9 cellular contexts compared by ENCODE assay signal in genomic region chr2:113818382-113818951, GRCh38.
DNase-seq lines count a peak whose midpoint lies in the region; ATAC-seq and TF ChIP-seq lines count a peak whose summit lies in the region.
"Had no signal": no experiment of that assay in that cellular context is flagged by ENCODE, and none has a peak within 500 bp of the region (broad histone marks: within the 10 kb centered on the region; RNA-seq: fewer than 3 reads in every experiment).

No MANE protein-coding gene starts in this region.

- POLR2A ChIA-PET in CD8-positive, alpha-beta T cell (lab: Charles Lee): interaction anchor here (0.5 to 1.0 kb wide), 2 partner anchors 11 to 45 kb away, joined by 3 to 4 read pairs; no protein-coding TSS in a partner anchor

- ATAC-seq in CD8-positive, alpha-beta T cell: no peak

- no peaks in the 10 kb centered on the region for H3K36me3 Mint-ChIP-seq in progenitor cell of endocrine pancreas (ENCODE audit: insufficient read depth)
- H3K36me3 Mint-ChIP-seq in CD8-positive, alpha-beta T cell: no peaks in the 10 kb centered on the region

- DNase-seq in ELR (ENCODE audit: low read depth) (peak; percentile 100), SJCRH30 (peak; percentile 61 to 62), foreskin melanocyte (peak; percentile 66), progenitor cell of endocrine pancreas (ENCODE audit: low spot score, unreplicated experiment) (no peak), MV-4-11 (lab: John Stamatoyannopoulos, UW) (no peak), cerebellum (ENCODE audit: low spot score) (no peak)
- DNase-seq in CD8-positive, alpha-beta T cell: no peak
- no peak for DNase-seq in central memory CD4-positive, alpha-beta T cell

- peaks cover 9% of the 10 kb centered on the region for H3K4me1 Mint-ChIP-seq in progenitor cell of endocrine pancreas (ENCODE audit: low read depth)
- no peaks in the 10 kb centered on the region for H3K4me1 Mint-ChIP-seq in CD8-positive, alpha-beta T cell (ENCODE audit: low read depth)

- CTCF ChIA-PET in CD8-positive, alpha-beta T cell (lab: Charles Lee): no interaction called here

- no peaks in the 10 kb centered on the region for H3K27me3 ChIP-seq in SJCRH30
- H3K27me3 ChIP-seq in CD8-positive, alpha-beta T cell (ENCODE audit: insufficient read depth, low read length): no peaks in the 10 kb centered on the region
- H3K27me3 ChIP-seq: suprapubic skin had no signal

- peaks cover 13% of the 10 kb centered on the region for H3K4me1 ChIP-seq in SJCRH30
- H3K4me1 ChIP-seq in CD8-positive, alpha-beta T cell (ENCODE audit: insufficient read depth, low read length): no peaks in the 10 kb centered on the region
- H3K4me1 ChIP-seq: suprapubic skin had no signal

- no peak overlapping the region for H3K27ac ChIP-seq in SJCRH30
- no peak overlapping the region for H3K27ac ChIP-seq in CD8-positive, alpha-beta T cell (ENCODE audit: low read depth, low read length)
- H3K27ac ChIP-seq: suprapubic skin had no signal

- H3K36me3 ChIP-seq in SJCRH30: no peaks in the 10 kb centered on the region
- H3K36me3 ChIP-seq in CD8-positive, alpha-beta T cell (ENCODE audit: insufficient read depth, low read length): no peaks in the 10 kb centered on the region
- H3K36me3 ChIP-seq: suprapubic skin had no signal

- intact Hi-C loops in CD8-positive, alpha-beta T cell (cut with DNase I, micrococcal nuclease): no loop called here

- no peaks in the 10 kb centered on the region for H3K9me3 Mint-ChIP-seq in progenitor cell of endocrine pancreas (ENCODE audit: low read depth)
- no peaks in the 10 kb centered on the region for H3K9me3 Mint-ChIP-seq in CD8-positive, alpha-beta T cell

- H3K27ac Mint-ChIP-seq in progenitor cell of endocrine pancreas: peak overlapping the region; percentile 80
- no peak overlapping the region for H3K27ac Mint-ChIP-seq in CD8-positive, alpha-beta T cell

- no peaks in the 10 kb centered on the region for H3K27me3 Mint-ChIP-seq in progenitor cell of endocrine pancreas
- no peaks in the 10 kb centered on the region for H3K27me3 Mint-ChIP-seq in CD8-positive, alpha-beta T cell (ENCODE audit: low read depth)

- H3K4me3 ChIP-seq in SJCRH30: peak overlapping the region; percentile 9; the same call in 1 of the 2 replicates
- H3K4me3 ChIP-seq in CD8-positive, alpha-beta T cell (ENCODE audit: low read depth, low read length): no peak overlapping the region
- H3K4me3 ChIP-seq: suprapubic skin had no signal

- H3K9me3 ChIP-seq in SJCRH30 (replicated peaks): no peaks in the 10 kb centered on the region
- H3K9me3 ChIP-seq in CD8-positive, alpha-beta T cell (ENCODE audit: low read length): no peaks in the 10 kb centered on the region
- H3K9me3 ChIP-seq: suprapubic skin had no signal

- TF ChIP-seq CTCF in progenitor cell of endocrine pancreas (IDR thresholded peaks at IDR 0.05; ENCODE audit: unreplicated experiment): no peak
- TF ChIP-seq CTCF in CD8-positive, alpha-beta T cell (IDR thresholded peaks at IDR 0.05): no peak

- no peak overlapping the region for H3K4me3 Mint-ChIP-seq in progenitor cell of endocrine pancreas (ENCODE audit: low read depth)
- H3K4me3 Mint-ChIP-seq in CD8-positive, alpha-beta T cell: no peak overlapping the region

Comparison
In these comparisons a context has a peak if more than half of its experiments do, and no peak if none do; other contexts are left out.
1. DNase-seq: peak in ELR (single experiment), SJCRH30 (2 of 2) and foreskin melanocyte (single experiment); none in progenitor cell of endocrine pancreas (single experiment), MV-4-11 (single experiment), cerebellum (single experiment), CD8-positive, alpha-beta T cell (0 of 7) and central memory CD4-positive, alpha-beta T cell (single experiment).